Comparison of ENCODE assay signal across 14 cellular contexts in genomic region chr18:34773378-34773777, GRCh38.
DNase-seq lines count a peak whose midpoint lies in the region; ATAC-seq and TF ChIP-seq lines count a peak whose summit lies in the region.
"Had no signal": no experiment of that assay in that cellular context is flagged by ENCODE, and none has a peak within 500 bp of the region (broad histone marks: within the 10 kb centered on the region; RNA-seq: fewer than 3 reads in every experiment).

No MANE protein-coding gene starts in this region.

- H3K27me3 ChIP-seq in heart left ventricle = no peaks in the 10 kb centered on the region
- H3K27me3 ChIP-seq in right cardiac atrium (ENCODE audit: control insufficient read depth, insufficient read depth) = no peaks in the 10 kb centered on the region
- H3K27me3 ChIP-seq in muscle layer of colon (ENCODE audit: control insufficient read depth in 1 of 2, insufficient read depth in 2 of 2, low read length in 2 of 2) = no peaks in the 10 kb centered on the region
- H3K27me3 ChIP-seq in tibial artery = no peaks in the 10 kb centered on the region
- H3K27me3 ChIP-seq: upper lobe of left lung had no signal

- intact Hi-C loops in heart left ventricle (cut with DNase I) = loop anchor here in 3 of 10 donors (5.0 kb wide), 2 partner anchors 41 to 111 kb away; no protein-coding TSS in a partner anchor
- intact Hi-C loops in right cardiac atrium (cut with DNase I) = no loop called here
- intact Hi-C loops in tibial artery (cut with DNase I; ENCODE audit: low total_unique reads) = no loop called here

- no peak for TF ChIP-seq CTCF in heart left ventricle (IDR thresholded peaks at IDR 0.05)
- TF ChIP-seq CTCF in chondrocyte (IDR thresholded peaks at IDR 0.05) = no peak
- TF ChIP-seq CTCF in tibial artery (IDR thresholded peaks at IDR 0.05) = no peak

- no peaks in the 10 kb centered on the region for H3K9me3 Mint-ChIP-seq in chondrocyte (ENCODE audit: low read depth)
- H3K9me3 Mint-ChIP-seq: activated T-helper 1 cell treated with anti-CD3 and anti-CD28 coated beads, Interleukin-12 subunit alpha, Interleukin-12 subunit beta, Interleukin-2, Interleukin-4 antibody, amounts not matched to agents 30 ng/mL and 10 ng/mL and 1 ng/mL, durations not matched to agents 14 hours and 24 hours and 36 hours had no signal

- H3K36me3 ChIP-seq in heart left ventricle = peaks cover 0 to 9% (median 0%) of the 10 kb centered on the region in 9 donors
- H3K36me3 ChIP-seq in muscle layer of colon (ENCODE audit: insufficient read depth, low read length) = no peaks in the 10 kb centered on the region
- no peaks in the 10 kb centered on the region for H3K36me3 ChIP-seq in tibial artery
- H3K36me3 ChIP-seq: upper lobe of left lung had no signal

- peaks cover 43% of the 10 kb centered on the region for H3K4me1 Mint-ChIP-seq in chondrocyte (ENCODE audit: low read depth)

- H3K27ac ChIP-seq in heart left ventricle = peak overlapping the region in 10 of 12 donors; percentile 8 to 70 (median 46)
- H3K27ac ChIP-seq in right cardiac atrium (ENCODE audit: low read length) = no peak overlapping the region
- H3K27ac ChIP-seq in muscle layer of colon (ENCODE audit: low read depth, low read length) = peak overlapping the region; percentile 41
- H3K27ac ChIP-seq in tibial artery = peak overlapping the region; percentile 29 to 61
- H3K27ac ChIP-seq: upper lobe of left lung had no signal

- H3K9me3 ChIP-seq in heart left ventricle (no peaks in the 10 kb centered on the region), right cardiac atrium (ENCODE audit: control insufficient read depth, low read length) (no peaks in the 10 kb centered on the region), muscle layer of colon (ENCODE audit: low read length) (no peaks in the 10 kb centered on the region), tibial artery (no peaks in the 10 kb centered on the region)
- H3K9me3 ChIP-seq: upper lobe of left lung had no signal

- H3K27ac Mint-ChIP-seq in chondrocyte (ENCODE audit: unreplicated experiment) = peak overlapping the region; percentile 74
- H3K27ac Mint-ChIP-seq: activated T-helper 1 cell treated with anti-CD3 and anti-CD28 coated beads, Interleukin-12 subunit alpha, Interleukin-12 subunit beta, Interleukin-2, Interleukin-4 antibody, amounts not matched to agents 30 ng/mL and 10 ng/mL and 1 ng/mL, durations not matched to agents 14 hours and 24 hours and 36 hours had no signal

- no peaks in the 10 kb centered on the region for H3K36me3 Mint-ChIP-seq in chondrocyte (ENCODE audit: low read depth)

- 16 to 21% (median 18%) methylated on average over 2 of the region's 2 CpGs for WGBS in heart left ventricle, 4 donors
- 11% methylated on average over 2 of the region's 2 CpGs for WGBS in right cardiac atrium

- no peak for TF ChIP-seq POLR2A in heart left ventricle (IDR thresholded peaks at IDR 0.05)

- ATAC-seq in heart left ventricle (no peak), right cardiac atrium (no peak), HG02870 (IDR thresholded peaks at IDR 0.05; ENCODE audit: unreplicated experiment) (no peak), GM19035 (IDR thresholded peaks at IDR 0.05; ENCODE audit: unreplicated experiment) (no peak)

- H3K9ac ChIP-seq in muscle layer of colon (ENCODE audit: low read length) = no peak overlapping the region

- no peaks in the 10 kb centered on the region for H3K27me3 Mint-ChIP-seq in chondrocyte (ENCODE audit: low read depth)

- no peak overlapping the region for H3K4me3 Mint-ChIP-seq in chondrocyte (ENCODE audit: unreplicated experiment)
- H3K4me3 Mint-ChIP-seq: activated T-helper 1 cell treated with anti-CD3 and anti-CD28 coated beads, Interleukin-12 subunit alpha, Interleukin-12 subunit beta, Interleukin-2, Interleukin-4 antibody, amounts not matched to agents 30 ng/mL and 10 ng/mL and 1 ng/mL, durations not matched to agents 14 hours and 24 hours and 36 hours had no signal

- H3K4me3 ChIP-seq in heart left ventricle = no peak overlapping the region
- H3K4me3 ChIP-seq in right cardiac atrium (ENCODE audit: low read length) = no peak overlapping the region
- no peak overlapping the region for H3K4me3 ChIP-seq in muscle layer of colon (ENCODE audit: low read depth in 1 of 2, low read length in 2 of 2)
- no peak overlapping the region for H3K4me3 ChIP-seq in tibial artery
- H3K4me3 ChIP-seq: upper lobe of left lung had no signal

- H3K4me1 ChIP-seq in heart left ventricle = peaks cover 0 to 27% (median 19%) of the 10 kb centered on the region in 12 donors
- peaks cover 6% of the 10 kb centered on the region for H3K4me1 ChIP-seq in right cardiac atrium (ENCODE audit: control insufficient read depth, insufficient read depth, low read length)
- peaks cover 22% of the 10 kb centered on the region for H3K4me1 ChIP-seq in muscle layer of colon (ENCODE audit: insufficient read depth, low read length)
- peaks cover 0 to 29% (median 22%) of the 10 kb centered on the region in 4 donors for H3K4me1 ChIP-seq in tibial artery

- no peak for DNase-seq in heart left ventricle
- no peak for DNase-seq in right cardiac atrium
- DNase-seq in chondrocyte (ENCODE audit: low spot score) = no peak
- DNase-seq in tibial artery = no peak
- DNase-seq in NCI-H1436 treated with DMSO at 0.1 percent for 48 hours (lab: John Stamatoyannopoulos, UW) = no peak
- DNase-seq: 8988T; activated CD4-positive, alpha-beta T cell treated with anti-CD3 and anti-CD28 coated beads, Interleukin-2, amount 50 U/mL, for 48 hours; NK-92 treated with Interleukin-12 subunit alpha and Interleukin-12 subunit beta, amount 100 ng/mL, for 24 hours; stimulated activated CD8-positive, alpha-beta memory T cell treated with anti-CD3 and anti-CD28 coated beads, Interleukin-4, amount 100 ng/mL, for 48 hours; upper lobe of left lung had no signal
